8 cellular contexts compared by ENCODE assay signal in genomic region chr1:7770620-7770938, GRCh38. TPM values are rescaled to one million over a fixed set of nuclear protein-coding genes. Genes with fewer than 3 reads are reported as not detected.
A peak's percentile ranks its signal among the peaks of the same experiment; 100 is the strongest.
DNase-seq lines count a peak whose midpoint lies in the region; ATAC-seq and TF ChIP-seq lines count a peak whose summit lies in the region.

No MANE protein-coding gene starts in this region.

- intact Hi-C loops in A673 (cut with micrococcal nuclease; ENCODE audit: unreplicated experiment), result no loop called here
- intact Hi-C loops in activated T-helper 1 cell treated with anti-CD3 and anti-CD28 coated beads, Interleukin-12 subunit alpha, Interleukin-12 subunit beta, Interleukin-2, Interleukin-4 antibody, amounts not matched to agents 30 ng/mL and 10 ng/mL and 1 ng/mL, durations not matched to agents 14 hours and 24 hours and 36 hours (cut with micrococcal nuclease), result loop anchor here (5.0 kb wide), 1 partner anchor 68 kb away; no protein-coding TSS in a partner anchor

- H3K9me3 ChIP-seq in A673 (ENCODE audit: low read depth, low read length, poor library complexity, severe bottlenecking), result no peaks in the 10 kb centered on the region
- H3K9me3 ChIP-seq in HAP-1, result no peaks in the 10 kb centered on the region
- no peaks in the 10 kb centered on the region for H3K9me3 ChIP-seq in iPS DF 6.9 (ENCODE audit: control insufficient read depth, insufficient read depth, low read length)

- H3K27me3 ChIP-seq in A673 (replicated peaks; ENCODE audit: insufficient read depth, low read depth, low read length, poor library complexity), result no peaks in the 10 kb centered on the region
- no peaks in the 10 kb centered on the region for H3K27me3 ChIP-seq in HAP-1 (ENCODE audit: low read depth)
- H3K27me3 ChIP-seq in iPS DF 6.9 (ENCODE audit: control insufficient read depth, insufficient read depth, low read length), result no peaks in the 10 kb centered on the region

- H3K36me3 ChIP-seq in A673 (ENCODE audit: insufficient read depth, low read length, poor library complexity, severe bottlenecking), result no peaks in the 10 kb centered on the region
- H3K36me3 ChIP-seq in HAP-1 (replicated peaks), result peaks cover 9% of the 10 kb centered on the region; the same call in 1 of the 2 replicates
- no peaks in the 10 kb centered on the region for H3K36me3 ChIP-seq in iPS DF 6.9 (ENCODE audit: control insufficient read depth, insufficient read depth, low read length)

- WGBS in iPS DF 6.9 (ENCODE audit: insufficient coverage, insufficient read length), result no CpG with 5 or more reads among the region's 6 CpGs

- CTCF ChIA-PET in A673 (lab: Charles Lee), result interaction anchor here (0.6 kb wide), 1 partner anchor 117 kb away, joined by 4 read pairs; no protein-coding TSS in a partner anchor

- no peak overlapping the region for H3K27ac ChIP-seq in A673 (ENCODE audit: low read depth, low read length, poor library complexity, severe bottlenecking)
- no peak overlapping the region for H3K27ac ChIP-seq in iPS DF 6.9 (ENCODE audit: low read length)

- H3K4me3 ChIP-seq in A673 (ENCODE audit: low read depth, low read length, poor library complexity, severe bottlenecking) (peak overlapping the region; percentile 97), HAP-1 (peak overlapping the region; percentile 74), iPS DF 6.9 (ENCODE audit: low read length) (peak overlapping the region; percentile 45; the same call in 1 of the 2 replicates)

- H3K9me3 Mint-ChIP-seq in activated T-helper 1 cell treated with anti-CD3 and anti-CD28 coated beads, Interleukin-12 subunit alpha, Interleukin-12 subunit beta, Interleukin-2, Interleukin-4 antibody, amounts not matched to agents 30 ng/mL and 10 ng/mL and 1 ng/mL, durations not matched to agents 14 hours and 24 hours and 36 hours, result no peaks in the 10 kb centered on the region
- H3K9me3 Mint-ChIP-seq in stimulated activated memory B cell treated with anti-CD40 and anti-IgM and Interleukin-4, amounts not matched to agents 10 μg/mL and 1 μg/mL and 100 μg/mL, for 72 hours, result no peaks in the 10 kb centered on the region

- POLR2A ChIA-PET in A673 (lab: Charles Lee; ENCODE audit: low non-redundant PET), result no interaction called here

- peak overlapping the region; percentile 85 for H3K4me3 Mint-ChIP-seq in activated T-helper 1 cell treated with anti-CD3 and anti-CD28 coated beads, Interleukin-12 subunit alpha, Interleukin-12 subunit beta, Interleukin-2, Interleukin-4 antibody, amounts not matched to agents 30 ng/mL and 10 ng/mL and 1 ng/mL, durations not matched to agents 14 hours and 24 hours and 36 hours
- peak overlapping the region; percentile 93 for H3K4me3 Mint-ChIP-seq in stimulated activated memory B cell treated with anti-CD40 and anti-IgM and Interleukin-4, amounts not matched to agents 10 μg/mL and 1 μg/mL and 100 μg/mL, for 72 hours

- in situ Hi-C loops in HAP-1 (cut with MboI; ENCODE audit: low sequenced_read_pairs), result no loop called here

- H3K36me3 Mint-ChIP-seq in activated T-helper 1 cell treated with anti-CD3 and anti-CD28 coated beads, Interleukin-12 subunit alpha, Interleukin-12 subunit beta, Interleukin-2, Interleukin-4 antibody, amounts not matched to agents 30 ng/mL and 10 ng/mL and 1 ng/mL, durations not matched to agents 14 hours and 24 hours and 36 hours (ENCODE audit: low read depth), result peaks cover 15% of the 10 kb centered on the region
- H3K36me3 Mint-ChIP-seq in stimulated activated memory B cell treated with anti-CD40 and anti-IgM and Interleukin-4, amounts not matched to agents 10 μg/mL and 1 μg/mL and 100 μg/mL, for 72 hours, result peaks cover 10% of the 10 kb centered on the region

- peak overlapping the region; percentile 40 for H3K27ac Mint-ChIP-seq in activated T-helper 1 cell treated with anti-CD3 and anti-CD28 coated beads, Interleukin-12 subunit alpha, Interleukin-12 subunit beta, Interleukin-2, Interleukin-4 antibody, amounts not matched to agents 30 ng/mL and 10 ng/mL and 1 ng/mL, durations not matched to agents 14 hours and 24 hours and 36 hours
- peak overlapping the region; percentile 87 for H3K27ac Mint-ChIP-seq in stimulated activated memory B cell treated with anti-CD40 and anti-IgM and Interleukin-4, amounts not matched to agents 10 μg/mL and 1 μg/mL and 100 μg/mL, for 72 hours

- H3K4me1 Mint-ChIP-seq in activated T-helper 1 cell treated with anti-CD3 and anti-CD28 coated beads, Interleukin-12 subunit alpha, Interleukin-12 subunit beta, Interleukin-2, Interleukin-4 antibody, amounts not matched to agents 30 ng/mL and 10 ng/mL and 1 ng/mL, durations not matched to agents 14 hours and 24 hours and 36 hours (ENCODE audit: low read depth), result peaks cover 42% of the 10 kb centered on the region
- H3K4me1 Mint-ChIP-seq in stimulated activated memory B cell treated with anti-CD40 and anti-IgM and Interleukin-4, amounts not matched to agents 10 μg/mL and 1 μg/mL and 100 μg/mL, for 72 hours, result peaks cover 30% of the 10 kb centered on the region

- no peak for TF ChIP-seq CTCF in A673 (conservative IDR thresholded peaks at IDR 0.05; ENCODE audit: low read depth, low read length)

- no TSS peak for BruUV-seq in A673 (replicated peaks; lab: Mats Ljungman, UMichigan)

- DNase-seq in A673 (ENCODE audit: low spot score) (no peak), HAP-1 (ENCODE audit: low spot score in 2 of 2) (peak in 1 of 2 experiments; percentile 8), iPS DF 6.9 (ENCODE audit: low read depth, low spot score) (no peak), retina (no peak)
- DNase-seq in activated T-helper 1 cell treated with anti-CD3 and anti-CD28 coated beads, Interleukin-12 subunit alpha, Interleukin-12 subunit beta, Interleukin-2, Interleukin-4 antibody, amounts not matched to agents 30 ng/mL and 10 ng/mL and 1 ng/mL, durations not matched to agents 14 hours and 24 hours and 36 hours (ENCODE audit: low spot score), result no peak
- no peak for DNase-seq in stimulated activated CD4-positive, alpha-beta T cell treated with anti-CD3 and anti-CD28 coated beads, Interleukin-4, amount 100 ng/mL, for 4 hours
- no peak for DNase-seq in stimulated activated CD4-positive, alpha-beta T cell treated with anti-CD3 and anti-CD28 coated beads, Interleukin-2, amount 100 ng/mL, for 24 hours

- H3K4me1 ChIP-seq in A673 (ENCODE audit: insufficient read depth, low read length, poor library complexity, severe bottlenecking), result peaks cover 8% of the 10 kb centered on the region
- H3K4me1 ChIP-seq in HAP-1, result peaks cover 14% of the 10 kb centered on the region
- H3K4me1 ChIP-seq in iPS DF 6.9 (ENCODE audit: control insufficient read depth, insufficient read depth, low read length), result no peaks in the 10 kb centered on the region

- H3K27me3 Mint-ChIP-seq in activated T-helper 1 cell treated with anti-CD3 and anti-CD28 coated beads, Interleukin-12 subunit alpha, Interleukin-12 subunit beta, Interleukin-2, Interleukin-4 antibody, amounts not matched to agents 30 ng/mL and 10 ng/mL and 1 ng/mL, durations not matched to agents 14 hours and 24 hours and 36 hours (ENCODE audit: insufficient read depth), result peaks cover 24% of the 10 kb centered on the region
- H3K27me3 Mint-ChIP-seq in stimulated activated memory B cell treated with anti-CD40 and anti-IgM and Interleukin-4, amounts not matched to agents 10 μg/mL and 1 μg/mL and 100 μg/mL, for 72 hours, result no peaks in the 10 kb centered on the region

- ATAC-seq in stimulated activated memory B cell treated with anti-CD40 and anti-IgM and Interleukin-4, amounts not matched to agents 10 μg/mL and 1 μg/mL and 100 μg/mL, for 72 hours, result peak; percentile 32

RNA-seq across cellular contexts. Expression of gene VAMP3, which starts 0.5 kb away (rescaled TPM):
- total RNA-seq in A673 (2021), result 65.2 and 76.2 TPM in 2 replicates
- 25.1 and 26.8 TPM in 2 replicates for total RNA-seq in activated T-helper 1 cell treated with anti-CD3 and anti-CD28 coated beads, Interleukin-12 subunit alpha, Interleukin-12 subunit beta, Interleukin-2, Interleukin-4 antibody, amounts not matched to agents 30 ng/mL and 10 ng/mL and 1 ng/mL, durations not matched to agents 14 hours and 24 hours and 36 hours

RNA-seq across cellular contexts. Expression of gene PER3, which starts 13.5 kb away (rescaled TPM):
- total RNA-seq in A673 (2021), result 4.1 and 7.5 TPM in 2 replicates
- total RNA-seq in activated T-helper 1 cell treated with anti-CD3 and anti-CD28 coated beads, Interleukin-12 subunit alpha, Interleukin-12 subunit beta, Interleukin-2, Interleukin-4 antibody, amounts not matched to agents 30 ng/mL and 10 ng/mL and 1 ng/mL, durations not matched to agents 14 hours and 24 hours and 36 hours, result 4.0 and 4.4 TPM in 2 replicates

Comparison
In these comparisons a context has a peak if more than half of its experiments do, and no peak if none do; other contexts are left out.
1. H3K4me3 ChIP-seq: peak in every context shown above with its lines; median percentile 97 in A673; 74 in HAP-1; 45 in iPS DF 6.9.